ENCODE assay signal across 1 cellular context in the genomic region with DNA sequence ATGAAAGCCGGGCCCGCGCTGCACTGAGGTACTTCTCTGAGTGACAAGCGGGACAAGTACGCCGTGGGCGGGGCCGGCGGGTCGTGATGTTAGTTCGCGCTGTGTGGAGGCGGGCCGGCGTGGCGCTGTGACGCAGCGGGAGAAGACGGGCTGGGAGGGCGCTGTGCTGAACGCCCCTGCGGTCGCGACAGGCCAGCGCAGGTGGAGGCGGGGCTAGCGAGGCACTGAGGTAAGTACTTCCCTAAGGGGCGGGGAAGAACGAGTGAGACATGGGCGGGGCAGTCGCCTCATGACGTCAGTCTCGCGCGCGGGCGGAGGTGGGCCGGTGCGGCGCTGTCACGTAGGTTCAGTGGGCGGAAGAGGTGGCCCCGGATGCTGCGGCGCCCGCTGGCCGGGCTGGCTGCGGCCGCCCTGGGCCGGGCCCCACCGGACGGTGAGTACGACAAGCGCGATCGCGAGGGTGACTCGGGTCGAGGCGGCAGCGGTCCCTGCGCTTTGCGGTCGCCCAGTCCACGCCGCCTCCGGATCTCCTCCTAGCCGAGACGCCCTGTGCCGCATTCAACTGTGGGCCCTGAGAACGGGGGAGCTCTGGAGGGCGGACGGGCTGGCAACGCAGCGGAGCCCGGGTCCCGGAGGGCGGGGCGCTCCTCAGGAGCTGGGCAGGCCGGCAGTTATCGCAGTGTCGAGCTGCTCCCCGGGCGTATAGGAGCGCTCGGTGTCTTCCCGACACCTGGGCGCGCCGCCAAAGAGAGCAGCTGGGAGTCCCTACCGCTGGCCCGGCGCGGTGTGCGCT.
TF ChIP-seq lines count a peak whose summit lies in the region.

A gene with protein sequence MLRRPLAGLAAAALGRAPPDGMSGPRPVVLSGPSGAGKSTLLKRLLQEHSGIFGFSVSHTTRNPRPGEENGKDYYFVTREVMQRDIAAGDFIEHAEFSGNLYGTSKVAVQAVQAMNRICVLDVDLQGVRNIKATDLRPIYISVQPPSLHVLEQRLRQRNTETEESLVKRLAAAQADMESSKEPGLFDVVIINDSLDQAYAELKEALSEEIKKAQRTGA (plus strand): TSS at position 349 of the 793 bp plus-strand sequence. CDS start 24 bp downstream, at position 373.

TF ChIP-seq in WTC11, 78 proteins besides CTCF, POLR2A, EP300 and RAD21 (continued from another document and continues in another):
- TF ChIP-seq, protein P1, sequence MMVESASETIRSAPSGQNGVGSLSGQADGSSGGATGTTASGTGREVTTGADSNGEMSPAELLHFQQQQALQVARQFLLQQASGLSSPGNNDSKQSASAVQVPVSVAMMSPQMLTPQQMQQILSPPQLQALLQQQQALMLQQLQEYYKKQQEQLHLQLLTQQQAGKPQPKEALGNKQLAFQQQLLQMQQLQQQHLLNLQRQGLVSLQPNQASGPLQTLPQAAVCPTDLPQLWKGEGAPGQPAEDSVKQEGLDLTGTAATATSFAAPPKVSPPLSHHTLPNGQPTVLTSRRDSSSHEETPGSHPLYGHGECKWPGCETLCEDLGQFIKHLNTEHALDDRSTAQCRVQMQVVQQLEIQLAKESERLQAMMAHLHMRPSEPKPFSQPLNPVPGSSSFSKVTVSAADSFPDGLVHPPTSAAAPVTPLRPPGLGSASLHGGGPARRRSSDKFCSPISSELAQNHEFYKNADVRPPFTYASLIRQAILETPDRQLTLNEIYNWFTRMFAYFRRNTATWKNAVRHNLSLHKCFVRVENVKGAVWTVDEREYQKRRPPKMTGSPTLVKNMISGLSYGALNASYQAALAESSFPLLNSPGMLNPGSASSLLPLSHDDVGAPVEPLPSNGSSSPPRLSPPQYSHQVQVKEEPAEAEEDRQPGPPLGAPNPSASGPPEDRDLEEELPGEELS (CRISPR knock-in tag; IDR thresholded peaks at IDR 0.05): peak; percentile 45; the same call in 1 of the 2 replicates
- TF ChIP-seq ZNF121 (CRISPR knock-in tag; IDR thresholded peaks at IDR 0.05) (no peak), FOXK1 (CRISPR knock-in tag; IDR thresholded peaks at IDR 0.05) (peak; percentile 74), ZNF317 (CRISPR knock-in tag; IDR thresholded peaks at IDR 0.05; ENCODE audit: borderline replicate concordance, low read depth) (0 out of 2 replicates have a peak, but pooled peaks have one; percentile 24), PRRX2 (CRISPR knock-in tag; IDR thresholded peaks at IDR 0.05) (0 out of 2 replicates have a peak, but pooled peaks have one; percentile 50), SMAD3 (CRISPR knock-in tag; IDR thresholded peaks at IDR 0.05; ENCODE audit: borderline replicate concordance) (no peak), NFYB (CRISPR knock-in tag; conservative IDR thresholded peaks at IDR 0.05; ENCODE audit: low read depth) (peak; percentile 58), ZBTB21 (CRISPR knock-in tag; IDR thresholded peaks at IDR 0.05; ENCODE audit: borderline replicate concordance) (peak; percentile 99), NR1H2 (CRISPR knock-in tag; IDR thresholded peaks at IDR 0.05) (no peak), GRHL2 (CRISPR knock-in tag; IDR thresholded peaks at IDR 0.05; ENCODE audit: insufficient replicate concordance, severe bottlenecking) (no peak), ZNF416 (CRISPR knock-in tag; IDR thresholded peaks at IDR 0.05) (no peak), NR3C1 (CRISPR knock-in tag; conservative IDR thresholded peaks at IDR 0.05; ENCODE audit: low read depth) (no peak), TEAD4 (CRISPR knock-in tag; IDR thresholded peaks at IDR 0.05) (no peak), ZNF423 (CRISPR knock-in tag; IDR thresholded peaks at IDR 0.05) (peak; percentile 84), EMX1 (CRISPR knock-in tag; IDR thresholded peaks at IDR 0.05) (no peak), TCF7 (CRISPR knock-in tag; IDR thresholded peaks at IDR 0.05; ENCODE audit: low read depth) (no peak)
- TF ChIP-seq, protein P2, sequence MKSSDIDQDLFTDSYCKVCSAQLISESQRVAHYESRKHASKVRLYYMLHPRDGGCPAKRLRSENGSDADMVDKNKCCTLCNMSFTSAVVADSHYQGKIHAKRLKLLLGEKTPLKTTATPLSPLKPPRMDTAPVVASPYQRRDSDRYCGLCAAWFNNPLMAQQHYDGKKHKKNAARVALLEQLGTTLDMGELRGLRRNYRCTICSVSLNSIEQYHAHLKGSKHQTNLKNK (CRISPR knock-in tag; IDR thresholded peaks at IDR 0.05): no peak
- TF ChIP-seq, protein P3, sequence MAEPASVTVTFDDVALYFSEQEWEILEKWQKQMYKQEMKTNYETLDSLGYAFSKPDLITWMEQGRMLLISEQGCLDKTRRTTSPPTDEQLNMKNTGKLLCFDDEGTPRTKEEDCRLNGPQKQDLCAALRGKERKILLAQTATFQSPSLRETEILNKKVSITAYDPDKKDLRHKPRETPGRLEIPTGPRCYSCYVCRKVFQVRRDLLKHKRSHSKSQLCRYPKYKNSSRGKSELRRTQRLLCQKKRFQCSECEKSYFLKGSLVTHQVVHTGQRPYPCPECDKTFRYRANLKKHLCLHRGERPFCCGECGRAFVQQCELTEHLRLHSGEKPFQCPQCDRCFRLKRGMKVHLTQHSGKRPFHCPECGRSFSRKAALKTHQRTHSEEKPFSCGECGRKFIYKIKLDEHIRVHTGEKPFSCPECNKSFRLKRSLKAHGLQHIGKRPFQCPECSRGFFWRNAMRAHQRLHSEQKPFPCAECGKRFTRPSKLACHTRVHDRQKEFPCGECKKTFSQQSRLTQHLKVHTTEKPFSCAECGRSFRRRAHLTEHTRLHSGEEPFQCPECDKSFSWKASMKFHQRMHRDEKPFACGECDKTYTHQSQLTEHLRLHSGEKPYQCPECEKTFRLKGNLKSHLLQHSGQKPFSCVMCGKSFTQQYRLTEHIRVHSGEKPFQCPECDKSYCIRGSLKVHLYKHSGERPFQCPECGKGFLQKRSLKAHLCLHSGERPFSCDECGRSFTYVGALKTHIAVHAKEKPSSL (CRISPR knock-in tag; conservative IDR thresholded peaks at IDR 0.05): no peak
- TF ChIP-seq, protein P4, sequence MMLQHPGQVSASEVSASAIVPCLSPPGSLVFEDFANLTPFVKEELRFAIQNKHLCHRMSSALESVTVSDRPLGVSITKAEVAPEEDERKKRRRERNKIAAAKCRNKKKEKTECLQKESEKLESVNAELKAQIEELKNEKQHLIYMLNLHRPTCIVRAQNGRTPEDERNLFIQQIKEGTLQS (CRISPR knock-in tag; conservative IDR thresholded peaks at IDR 0.05): no peak
- TF ChIP-seq, protein P5, sequence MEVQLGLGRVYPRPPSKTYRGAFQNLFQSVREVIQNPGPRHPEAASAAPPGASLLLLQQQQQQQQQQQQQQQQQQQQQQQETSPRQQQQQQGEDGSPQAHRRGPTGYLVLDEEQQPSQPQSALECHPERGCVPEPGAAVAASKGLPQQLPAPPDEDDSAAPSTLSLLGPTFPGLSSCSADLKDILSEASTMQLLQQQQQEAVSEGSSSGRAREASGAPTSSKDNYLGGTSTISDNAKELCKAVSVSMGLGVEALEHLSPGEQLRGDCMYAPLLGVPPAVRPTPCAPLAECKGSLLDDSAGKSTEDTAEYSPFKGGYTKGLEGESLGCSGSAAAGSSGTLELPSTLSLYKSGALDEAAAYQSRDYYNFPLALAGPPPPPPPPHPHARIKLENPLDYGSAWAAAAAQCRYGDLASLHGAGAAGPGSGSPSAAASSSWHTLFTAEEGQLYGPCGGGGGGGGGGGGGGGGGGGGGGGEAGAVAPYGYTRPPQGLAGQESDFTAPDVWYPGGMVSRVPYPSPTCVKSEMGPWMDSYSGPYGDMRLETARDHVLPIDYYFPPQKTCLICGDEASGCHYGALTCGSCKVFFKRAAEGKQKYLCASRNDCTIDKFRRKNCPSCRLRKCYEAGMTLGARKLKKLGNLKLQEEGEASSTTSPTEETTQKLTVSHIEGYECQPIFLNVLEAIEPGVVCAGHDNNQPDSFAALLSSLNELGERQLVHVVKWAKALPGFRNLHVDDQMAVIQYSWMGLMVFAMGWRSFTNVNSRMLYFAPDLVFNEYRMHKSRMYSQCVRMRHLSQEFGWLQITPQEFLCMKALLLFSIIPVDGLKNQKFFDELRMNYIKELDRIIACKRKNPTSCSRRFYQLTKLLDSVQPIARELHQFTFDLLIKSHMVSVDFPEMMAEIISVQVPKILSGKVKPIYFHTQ (CRISPR knock-in tag; IDR thresholded peaks at IDR 0.05): no peak
- TF ChIP-seq, protein P6, sequence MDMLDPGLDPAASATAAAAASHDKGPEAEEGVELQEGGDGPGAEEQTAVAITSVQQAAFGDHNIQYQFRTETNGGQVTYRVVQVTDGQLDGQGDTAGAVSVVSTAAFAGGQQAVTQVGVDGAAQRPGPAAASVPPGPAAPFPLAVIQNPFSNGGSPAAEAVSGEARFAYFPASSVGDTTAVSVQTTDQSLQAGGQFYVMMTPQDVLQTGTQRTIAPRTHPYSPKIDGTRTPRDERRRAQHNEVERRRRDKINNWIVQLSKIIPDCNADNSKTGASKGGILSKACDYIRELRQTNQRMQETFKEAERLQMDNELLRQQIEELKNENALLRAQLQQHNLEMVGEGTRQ (CRISPR knock-in tag; IDR thresholded peaks at IDR 0.05): no peak
- TF ChIP-seq, protein P7, sequence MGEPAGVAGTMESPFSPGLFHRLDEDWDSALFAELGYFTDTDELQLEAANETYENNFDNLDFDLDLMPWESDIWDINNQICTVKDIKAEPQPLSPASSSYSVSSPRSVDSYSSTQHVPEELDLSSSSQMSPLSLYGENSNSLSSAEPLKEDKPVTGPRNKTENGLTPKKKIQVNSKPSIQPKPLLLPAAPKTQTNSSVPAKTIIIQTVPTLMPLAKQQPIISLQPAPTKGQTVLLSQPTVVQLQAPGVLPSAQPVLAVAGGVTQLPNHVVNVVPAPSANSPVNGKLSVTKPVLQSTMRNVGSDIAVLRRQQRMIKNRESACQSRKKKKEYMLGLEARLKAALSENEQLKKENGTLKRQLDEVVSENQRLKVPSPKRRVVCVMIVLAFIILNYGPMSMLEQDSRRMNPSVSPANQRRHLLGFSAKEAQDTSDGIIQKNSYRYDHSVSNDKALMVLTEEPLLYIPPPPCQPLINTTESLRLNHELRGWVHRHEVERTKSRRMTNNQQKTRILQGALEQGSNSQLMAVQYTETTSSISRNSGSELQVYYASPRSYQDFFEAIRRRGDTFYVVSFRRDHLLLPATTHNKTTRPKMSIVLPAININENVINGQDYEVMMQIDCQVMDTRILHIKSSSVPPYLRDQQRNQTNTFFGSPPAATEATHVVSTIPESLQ (CRISPR knock-in tag; IDR thresholded peaks at IDR 0.05): no peak
- TF ChIP-seq, protein P8, sequence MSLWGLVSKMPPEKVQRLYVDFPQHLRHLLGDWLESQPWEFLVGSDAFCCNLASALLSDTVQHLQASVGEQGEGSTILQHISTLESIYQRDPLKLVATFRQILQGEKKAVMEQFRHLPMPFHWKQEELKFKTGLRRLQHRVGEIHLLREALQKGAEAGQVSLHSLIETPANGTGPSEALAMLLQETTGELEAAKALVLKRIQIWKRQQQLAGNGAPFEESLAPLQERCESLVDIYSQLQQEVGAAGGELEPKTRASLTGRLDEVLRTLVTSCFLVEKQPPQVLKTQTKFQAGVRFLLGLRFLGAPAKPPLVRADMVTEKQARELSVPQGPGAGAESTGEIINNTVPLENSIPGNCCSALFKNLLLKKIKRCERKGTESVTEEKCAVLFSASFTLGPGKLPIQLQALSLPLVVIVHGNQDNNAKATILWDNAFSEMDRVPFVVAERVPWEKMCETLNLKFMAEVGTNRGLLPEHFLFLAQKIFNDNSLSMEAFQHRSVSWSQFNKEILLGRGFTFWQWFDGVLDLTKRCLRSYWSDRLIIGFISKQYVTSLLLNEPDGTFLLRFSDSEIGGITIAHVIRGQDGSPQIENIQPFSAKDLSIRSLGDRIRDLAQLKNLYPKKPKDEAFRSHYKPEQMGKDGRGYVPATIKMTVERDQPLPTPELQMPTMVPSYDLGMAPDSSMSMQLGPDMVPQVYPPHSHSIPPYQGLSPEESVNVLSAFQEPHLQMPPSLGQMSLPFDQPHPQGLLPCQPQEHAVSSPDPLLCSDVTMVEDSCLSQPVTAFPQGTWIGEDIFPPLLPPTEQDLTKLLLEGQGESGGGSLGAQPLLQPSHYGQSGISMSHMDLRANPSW (CRISPR knock-in tag; conservative IDR thresholded peaks at IDR 0.05; ENCODE audit: low read depth): no peak
- TF ChIP-seq, protein P9, sequence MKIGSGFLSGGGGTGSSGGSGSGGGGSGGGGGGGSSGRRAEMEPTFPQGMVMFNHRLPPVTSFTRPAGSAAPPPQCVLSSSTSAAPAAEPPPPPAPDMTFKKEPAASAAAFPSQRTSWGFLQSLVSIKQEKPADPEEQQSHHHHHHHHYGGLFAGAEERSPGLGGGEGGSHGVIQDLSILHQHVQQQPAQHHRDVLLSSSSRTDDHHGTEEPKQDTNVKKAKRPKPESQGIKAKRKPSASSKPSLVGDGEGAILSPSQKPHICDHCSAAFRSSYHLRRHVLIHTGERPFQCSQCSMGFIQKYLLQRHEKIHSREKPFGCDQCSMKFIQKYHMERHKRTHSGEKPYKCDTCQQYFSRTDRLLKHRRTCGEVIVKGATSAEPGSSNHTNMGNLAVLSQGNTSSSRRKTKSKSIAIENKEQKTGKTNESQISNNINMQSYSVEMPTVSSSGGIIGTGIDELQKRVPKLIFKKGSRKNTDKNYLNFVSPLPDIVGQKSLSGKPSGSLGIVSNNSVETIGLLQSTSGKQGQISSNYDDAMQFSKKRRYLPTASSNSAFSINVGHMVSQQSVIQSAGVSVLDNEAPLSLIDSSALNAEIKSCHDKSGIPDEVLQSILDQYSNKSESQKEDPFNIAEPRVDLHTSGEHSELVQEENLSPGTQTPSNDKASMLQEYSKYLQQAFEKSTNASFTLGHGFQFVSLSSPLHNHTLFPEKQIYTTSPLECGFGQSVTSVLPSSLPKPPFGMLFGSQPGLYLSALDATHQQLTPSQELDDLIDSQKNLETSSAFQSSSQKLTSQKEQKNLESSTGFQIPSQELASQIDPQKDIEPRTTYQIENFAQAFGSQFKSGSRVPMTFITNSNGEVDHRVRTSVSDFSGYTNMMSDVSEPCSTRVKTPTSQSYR (CRISPR knock-in tag; IDR thresholded peaks at IDR 0.05): peak; percentile 60; the same call in 1 of the 2 replicates
- TF ChIP-seq, protein P10, sequence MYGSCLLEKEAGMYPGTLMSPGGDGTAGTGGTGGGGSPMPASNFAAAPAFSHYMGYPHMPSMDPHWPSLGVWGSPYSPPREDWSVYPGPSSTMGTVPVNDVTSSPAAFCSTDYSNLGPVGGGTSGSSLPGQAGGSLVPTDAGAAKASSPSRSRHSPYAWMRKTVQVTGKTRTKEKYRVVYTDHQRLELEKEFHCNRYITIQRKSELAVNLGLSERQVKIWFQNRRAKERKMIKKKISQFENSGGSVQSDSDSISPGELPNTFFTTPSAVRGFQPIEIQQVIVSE (CRISPR knock-in tag; IDR thresholded peaks at IDR 0.05; ENCODE audit: borderline replicate concordance): no peak
- TF ChIP-seq, protein P11, sequence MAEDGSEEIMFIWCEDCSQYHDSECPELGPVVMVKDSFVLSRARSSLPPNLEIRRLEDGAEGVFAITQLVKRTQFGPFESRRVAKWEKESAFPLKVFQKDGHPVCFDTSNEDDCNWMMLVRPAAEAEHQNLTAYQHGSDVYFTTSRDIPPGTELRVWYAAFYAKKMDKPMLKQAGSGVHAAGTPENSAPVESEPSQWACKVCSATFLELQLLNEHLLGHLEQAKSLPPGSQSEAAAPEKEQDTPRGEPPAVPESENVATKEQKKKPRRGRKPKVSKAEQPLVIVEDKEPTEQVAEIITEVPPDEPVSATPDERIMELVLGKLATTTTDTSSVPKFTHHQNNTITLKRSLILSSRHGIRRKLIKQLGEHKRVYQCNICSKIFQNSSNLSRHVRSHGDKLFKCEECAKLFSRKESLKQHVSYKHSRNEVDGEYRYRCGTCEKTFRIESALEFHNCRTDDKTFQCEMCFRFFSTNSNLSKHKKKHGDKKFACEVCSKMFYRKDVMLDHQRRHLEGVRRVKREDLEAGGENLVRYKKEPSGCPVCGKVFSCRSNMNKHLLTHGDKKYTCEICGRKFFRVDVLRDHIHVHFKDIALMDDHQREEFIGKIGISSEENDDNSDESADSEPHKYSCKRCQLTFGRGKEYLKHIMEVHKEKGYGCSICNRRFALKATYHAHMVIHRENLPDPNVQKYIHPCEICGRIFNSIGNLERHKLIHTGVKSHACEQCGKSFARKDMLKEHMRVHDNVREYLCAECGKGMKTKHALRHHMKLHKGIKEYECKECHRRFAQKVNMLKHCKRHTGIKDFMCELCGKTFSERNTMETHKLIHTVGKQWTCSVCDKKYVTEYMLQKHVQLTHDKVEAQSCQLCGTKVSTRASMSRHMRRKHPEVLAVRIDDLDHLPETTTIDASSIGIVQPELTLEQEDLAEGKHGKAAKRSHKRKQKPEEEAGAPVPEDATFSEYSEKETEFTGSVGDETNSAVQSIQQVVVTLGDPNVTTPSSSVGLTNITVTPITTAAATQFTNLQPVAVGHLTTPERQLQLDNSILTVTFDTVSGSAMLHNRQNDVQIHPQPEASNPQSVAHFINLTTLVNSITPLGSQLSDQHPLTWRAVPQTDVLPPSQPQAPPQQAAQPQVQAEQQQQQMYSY (CRISPR knock-in tag; IDR thresholded peaks at IDR 0.05): no peak
